Comparison of ENCODE assay signal across 14 cellular contexts in the genomic region with DNA sequence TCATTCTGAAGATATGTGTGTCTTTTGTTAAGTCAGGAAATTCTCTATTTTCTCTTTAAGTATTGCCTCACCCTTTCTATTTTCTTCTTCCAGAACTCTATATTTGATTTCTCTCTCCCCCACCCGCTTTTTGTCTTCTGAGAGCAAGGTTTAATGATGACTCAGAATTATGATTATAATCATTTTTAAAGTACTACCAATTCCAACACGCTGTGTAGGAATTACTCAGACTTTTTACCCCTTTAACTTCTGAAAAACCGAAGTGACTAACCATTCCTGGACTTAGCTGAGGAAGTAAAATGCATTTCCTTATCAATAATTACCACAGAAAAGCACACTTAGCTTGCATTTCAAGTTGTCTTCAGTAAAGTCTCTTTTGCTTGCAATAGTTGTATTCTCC. TPM values are rescaled to one million over a fixed set of nuclear protein-coding genes. Genes with fewer than 3 reads are reported as not detected.
DNase-seq lines count a peak whose midpoint lies in the region; ATAC-seq and TF ChIP-seq lines count a peak whose summit lies in the region.
"Had no signal": no experiment of that assay in that cellular context is flagged by ENCODE, and none has a peak within 500 bp of the region (broad histone marks: within the 10 kb centered on the region; RNA-seq: fewer than 3 reads in every experiment).

No MANE protein-coding gene starts in this region.

- no peaks in the 10 kb centered on the region for H3K27me3 Mint-ChIP-seq in MCF 10A (ENCODE audit: insufficient read depth, unreplicated experiment)
- no peaks in the 10 kb centered on the region for H3K27me3 Mint-ChIP-seq in T-helper 17 cell
- H3K27me3 Mint-ChIP-seq in naive thymus-derived CD8-positive, alpha-beta T cell, result no peaks in the 10 kb centered on the region

- TF ChIP-seq POLR2A in breast epithelium (IDR thresholded peaks at IDR 0.05), result no peak
- TF ChIP-seq POLR2A in testis (IDR thresholded peaks at IDR 0.05), result no peak

- H3K36me3 ChIP-seq in breast epithelium (no peaks in the 10 kb centered on the region), testis (ENCODE audit: low read depth, missing control alignments) (no peaks in the 10 kb centered on the region)
- H3K36me3 ChIP-seq: gastrocnemius medialis, pancreas had no signal

- H3K4me1 Mint-ChIP-seq in MCF 10A (ENCODE audit: insufficient read depth, unreplicated experiment) (peaks cover 21% of the 10 kb centered on the region), T-helper 17 cell (peaks cover 3% of the 10 kb centered on the region)
- H3K4me1 Mint-ChIP-seq in naive thymus-derived CD8-positive, alpha-beta T cell, result no peaks in the 10 kb centered on the region

- H3K4me1 ChIP-seq in breast epithelium (no peaks in the 10 kb centered on the region), testis (no peaks in the 10 kb centered on the region)
- H3K4me1 ChIP-seq: gastrocnemius medialis, pancreas, spleen had no signal

- peak overlapping the region; percentile 61 for H3K27ac Mint-ChIP-seq in MCF 10A (ENCODE audit: low read depth, unreplicated experiment)
- peak overlapping the region; percentile 43 for H3K27ac Mint-ChIP-seq in T-helper 17 cell
- no peak overlapping the region for H3K27ac Mint-ChIP-seq in naive thymus-derived CD8-positive, alpha-beta T cell

- intact Hi-C loops in MCF 10A (cut with micrococcal nuclease), result no loop called here
- intact Hi-C loops in breast epithelium (cut with DNase I; ENCODE audit: low total_unique reads), result no loop called here
- intact Hi-C loops in testis (cut with DNase I; ENCODE audit: low total_unique reads), result no loop called here

- H3K36me3 Mint-ChIP-seq in MCF 10A (ENCODE audit: insufficient read depth, unreplicated experiment) (no peaks in the 10 kb centered on the region), T-helper 17 cell (ENCODE audit: low read depth) (no peaks in the 10 kb centered on the region)
- peaks cover 4 to 23% (median 7%) of the 10 kb centered on the region in 3 donors for H3K36me3 Mint-ChIP-seq in naive thymus-derived CD8-positive, alpha-beta T cell

- no peak overlapping the region for H3K4me3 Mint-ChIP-seq in MCF 10A (ENCODE audit: unreplicated experiment)
- no peak overlapping the region for H3K4me3 Mint-ChIP-seq in T-helper 17 cell
- no peak overlapping the region for H3K4me3 Mint-ChIP-seq in naive thymus-derived CD8-positive, alpha-beta T cell

- TF ChIP-seq CTCF in MCF 10A (IDR thresholded peaks at IDR 0.05; ENCODE audit: unreplicated experiment) (no peak), breast epithelium (IDR thresholded peaks at IDR 0.05) (no peak), fibroblast of mammary gland (conservative IDR thresholded peaks at IDR 0.05; ENCODE audit: control insufficient read depth, insufficient read depth, low read depth, low read length) (no peak), testis (IDR thresholded peaks at IDR 0.05) (no peak)

- no peaks in the 10 kb centered on the region for H3K9me3 Mint-ChIP-seq in MCF 10A (ENCODE audit: unreplicated experiment)
- H3K9me3 Mint-ChIP-seq in naive thymus-derived CD8-positive, alpha-beta T cell, result peaks cover 0 to 11% (median 3%) of the 10 kb centered on the region in 9 donors

- CTCF ChIA-PET in MCF 10A (lab: Yijun Ruan, JAX), result interaction anchor here (0.6 to 2.2 kb wide), 4 partner anchors 12 to 113 kb away, joined by 3 to 11 read pairs (median 4); no protein-coding TSS in a partner anchor

- H3K4me3 ChIP-seq in breast epithelium (no peak overlapping the region), fibroblast of mammary gland (ENCODE audit: control insufficient read depth, low read depth, low read length) (no peak overlapping the region), testis (no peak overlapping the region)
- H3K4me3 ChIP-seq: gastrocnemius medialis, pancreas, spleen had no signal

- no peak for ATAC-seq in T-helper 17 cell
- ATAC-seq in naive thymus-derived CD8-positive, alpha-beta T cell, result no peak
- ATAC-seq in GM18873 (IDR thresholded peaks at IDR 0.05; ENCODE audit: low FRiP score, unreplicated experiment), result no peak
- ATAC-seq: gastrocnemius medialis had no signal

- DNase-seq in MCF 10A (ENCODE audit: unreplicated experiment), result peak; percentile 36
- DNase-seq in breast epithelium (ENCODE audit: low spot score in 2 of 2), result no peak
- no peak for DNase-seq in T-helper 17 cell
- DNase-seq in fibroblast of mammary gland (ENCODE audit: low read depth), result peak; percentile 51
- no peak for DNase-seq in GOT3 (lab: John Stamatoyannopoulos, UW)
- no peak for DNase-seq in naive thymus-derived CD8-positive, alpha-beta T cell
- DNase-seq in testis, result no peak
- DNase-seq: activated CD4-positive, alpha-beta T cell treated with anti-CD3 and anti-CD28 coated beads for 1 hour; gastrocnemius medialis; NCI-H1105 treated with DMSO at 0.1 percent for 48 hours; NCI-H2227 treated with DMSO at 0.1 percent for 48 hours; spleen had no signal

- H3K27ac ChIP-seq in breast epithelium (no peak overlapping the region), testis (no peak overlapping the region)
- H3K27ac ChIP-seq: gastrocnemius medialis, pancreas, spleen had no signal

- 54 to 75% methylated on average over 3 of the region's 3 CpGs for WGBS in testis, 2 donors

- no TSS peak for BruUV-seq in MCF 10A (replicated peaks; lab: Mats Ljungman, UMichigan)

- H3K9me3 ChIP-seq in breast epithelium (peaks cover 0 to 8% of the 10 kb centered on the region in 2 donors), T-helper 17 cell (ENCODE audit: control insufficient read depth, low read length, poor library complexity, severe bottlenecking) (no peaks in the 10 kb centered on the region), testis (no peaks in the 10 kb centered on the region)
- H3K9me3 ChIP-seq: gastrocnemius medialis, pancreas had no signal

- POLR2A ChIA-PET in MCF 10A (lab: Yijun Ruan, JAX), result interaction anchor here (1.1 to 1.3 kb wide), 2 partner anchors 20 to 22 kb away, joined by 5 to 7 read pairs; partner anchors contain the start of gene SCYL3
- POLR2A ChIA-PET in naive thymus-derived CD8-positive, alpha-beta T cell (lab: Charles Lee), result no interaction called here

- H3K27me3 ChIP-seq in breast epithelium (no peaks in the 10 kb centered on the region), testis (no peaks in the 10 kb centered on the region)
- H3K27me3 ChIP-seq: gastrocnemius medialis, pancreas, spleen had no signal

RNA-seq across cellular contexts. Expression of gene SCYL3, which starts 20.8 kb away (rescaled TPM):
- total RNA-seq in MCF 10A (2022), result 7.4 and 9.3 TPM in 2 replicates
- 10 to 100 TPM in 2 of 3 donors, 1 to 10 TPM in 1; 9.1 to 33.7 (median 17.4) TPM for total RNA-seq in breast epithelium
- total RNA-seq in T-helper 17 cell, result 10 to 100 TPM in 1 of 2 donors, 1 to 10 TPM in 1; 7.4 to 11.2 TPM
- 10 to 100 TPM; 18.0 to 19.9 TPM for total RNA-seq in naive thymus-derived CD8-positive, alpha-beta T cell
- 10 to 100 TPM; 10.1 to 14.8 (median 14.7) TPM for polyA plus RNA-seq in naive thymus-derived CD8-positive, alpha-beta T cell
- total RNA-seq in testis, result 10 to 100 TPM; 15.8 to 16.3 TPM
- 13.3 TPM for polyA plus RNA-seq in testis (ENCODE audit: insufficient read depth, low read depth, low replicate concordance)

Comparison
In these comparisons a context has a peak if more than half of its experiments do, and no peak if none do; other contexts are left out.
1. DNase-seq: peak in MCF 10A (single experiment) and fibroblast of mammary gland (single experiment); none in breast epithelium (0 of 2), T-helper 17 cell (0 of 3), GOT3 (single experiment), naive thymus-derived CD8-positive, alpha-beta T cell (0 of 10) and testis (single experiment).
2. H3K27ac Mint-ChIP-seq: peak in MCF 10A (single experiment) and T-helper 17 cell (single experiment); none in naive thymus-derived CD8-positive, alpha-beta T cell (0 of 10).